ENCODE assay signal across 9 cellular contexts in genomic region chr18:61992923-61993322, GRCh38.
A peak's percentile ranks its signal among the peaks of the same experiment; 100 is the strongest.
DNase-seq lines count a peak whose midpoint lies in the region; ATAC-seq and TF ChIP-seq lines count a peak whose summit lies in the region.
"Had no signal": no experiment of that assay in that cellular context is flagged by ENCODE, and none has a peak within 500 bp of the region (broad histone marks: within the 10 kb centered on the region; RNA-seq: fewer than 3 reads in every experiment).

No MANE protein-coding gene starts in this region.

- H3K27ac ChIP-seq in MM.1S (ENCODE audit: low read length), result no peak overlapping the region
- peak overlapping the region; percentile 61 for H3K27ac ChIP-seq in mammary epithelial cell (ENCODE audit: insufficient read depth, low read depth, low read length)

- H3K79me2 ChIP-seq in MM.1S (ENCODE audit: low read length), result no peaks in the 10 kb centered on the region
- no peaks in the 10 kb centered on the region for H3K79me2 ChIP-seq in mammary epithelial cell (ENCODE audit: insufficient read depth, low read length)

- H3K4me2 ChIP-seq in MM.1S (ENCODE audit: low read depth, low read length) (peak overlapping the region; percentile 5; the same call in 1 of the 2 replicates), mammary epithelial cell (ENCODE audit: insufficient read depth, low read depth, low read length) (peak overlapping the region; percentile 68)

- no peak overlapping the region for H2AFZ ChIP-seq in MM.1S (ENCODE audit: low read length)
- peak overlapping the region; percentile 25 for H2AFZ ChIP-seq in mammary epithelial cell (ENCODE audit: low read depth, low read length)

- H3K27me3 ChIP-seq in MM.1S (replicated peaks; ENCODE audit: insufficient read depth, low read length), result no peaks in the 10 kb centered on the region
- H3K27me3 ChIP-seq in mammary epithelial cell (ENCODE audit: insufficient read depth, low read length), result no peaks in the 10 kb centered on the region

- TF ChIP-seq CTCF in MM.1S (IDR thresholded peaks at IDR 0.05; ENCODE audit: low read length) (no peak), mammary epithelial cell (conservative IDR thresholded peaks at IDR 0.05 in 1 of 2, IDR thresholded peaks at IDR 0.05 in 1 of 2; ENCODE audit: extremely low read depth in 1 of 2, insufficient read depth in 1 of 2, low read depth in 1 of 2, low read length in 2 of 2) (no peak)

- intact Hi-C loops in mammary epithelial cell (cut with micrococcal nuclease), result loop anchor here (10.0 kb wide), 1 partner anchor 388 kb away; no protein-coding TSS in a partner anchor

- peak; percentile 89 for DNase-seq in CD1c-positive myeloid dendritic cell (ENCODE audit: extremely low spot score)
- DNase-seq in MM.1S, result peak; percentile 29
- DNase-seq in mammary epithelial cell, result peak; percentile 41
- DNase-seq in myocyte (ENCODE audit: low read depth), result peak; percentile 28
- no peak for DNase-seq in anterior cingulate cortex (lab: John Stamatoyannopoulos, UW)
- no peak for DNase-seq in NCI-H2081 (lab: John Stamatoyannopoulos, UW)
- DNase-seq: activated gamma-delta T cell had no signal

- H3K36me3 ChIP-seq in MM.1S (replicated peaks; ENCODE audit: insufficient read depth, low read length), result no peaks in the 10 kb centered on the region
- H3K36me3 ChIP-seq in mammary epithelial cell (ENCODE audit: insufficient read depth, low read length), result no peaks in the 10 kb centered on the region

- no peaks in the 10 kb centered on the region for H3F3A ChIP-seq in MM.1S (ENCODE audit: insufficient read depth, low read length)

- no peaks in the 10 kb centered on the region for H3K9me2 ChIP-seq in MM.1S (replicated peaks; ENCODE audit: insufficient read depth, low read length)

- CTCF ChIA-PET in mammary epithelial cell (lab: Charles Lee; ENCODE audit: low non-redundant PET), result no interaction called here

- no peaks in the 10 kb centered on the region for H4K20me1 ChIP-seq in MM.1S (ENCODE audit: insufficient read depth, low read length)
- H4K20me1 ChIP-seq in mammary epithelial cell (ENCODE audit: insufficient read depth, low read length), result no peaks in the 10 kb centered on the region

- H3K4me3 ChIP-seq in MM.1S (ENCODE audit: low read length) (no peak overlapping the region), mammary epithelial cell (replicated peaks in 1 of 3; ENCODE audit: insufficient read depth in 1 of 3, low read depth in 2 of 3, low read length in 3 of 3) (no peak overlapping the region)

- 0% methylated on average over 2 of the region's 2 CpGs for whole genome bisulfite sequencing in mammary epithelial cell (ENCODE audit: low coverage, missing lambda C conversion rate)

- dilution Hi-C loops in mammary epithelial cell (cut with HindIII; ENCODE audit: low sequenced_read_pairs), result loop anchor here (5.0 kb wide), 1 partner anchor 41 kb away; no protein-coding TSS in a partner anchor

- in situ Hi-C loops in mammary epithelial cell (cut with MboI; ENCODE audit: low sequenced_read_pairs in 2 of 2), result no loop called here

- H3K4me1 ChIP-seq in MM.1S (ENCODE audit: low read length), result peaks cover 11% of the 10 kb centered on the region
- peaks cover 58% of the 10 kb centered on the region for H3K4me1 ChIP-seq in mammary epithelial cell (ENCODE audit: insufficient read depth, low read length)

- no TSS peak for BruUV-seq in mammary epithelial cell (replicated peaks; lab: Mats Ljungman, UMichigan)

- ATAC-seq in HG03159 (IDR thresholded peaks at IDR 0.05; ENCODE audit: unreplicated experiment) (no peak), HG03432 (IDR thresholded peaks at IDR 0.05; ENCODE audit: unreplicated experiment) (no peak)

- no peak overlapping the region for H3K9ac ChIP-seq in MM.1S (ENCODE audit: low read length)
- no peak overlapping the region for H3K9ac ChIP-seq in mammary epithelial cell (ENCODE audit: insufficient read depth, low read length)

- H3K9me3 ChIP-seq in MM.1S (replicated peaks; ENCODE audit: insufficient read depth, low read length) (no peaks in the 10 kb centered on the region), mammary epithelial cell (replicated peaks; ENCODE audit: insufficient read depth, low read length) (no peaks in the 10 kb centered on the region)

Comparison
In these comparisons a context has a peak if more than half of its experiments do, and no peak if none do; other contexts are left out.
1. DNase-seq: peak in CD1c-positive myeloid dendritic cell (single experiment), MM.1S (single experiment), mammary epithelial cell (single experiment) and myocyte (single experiment); none in anterior cingulate cortex (0 of 58) and NCI-H2081 (0 of 2).